Comparison of ENCODE assay signal across 27 cellular contexts in the genomic region with DNA sequence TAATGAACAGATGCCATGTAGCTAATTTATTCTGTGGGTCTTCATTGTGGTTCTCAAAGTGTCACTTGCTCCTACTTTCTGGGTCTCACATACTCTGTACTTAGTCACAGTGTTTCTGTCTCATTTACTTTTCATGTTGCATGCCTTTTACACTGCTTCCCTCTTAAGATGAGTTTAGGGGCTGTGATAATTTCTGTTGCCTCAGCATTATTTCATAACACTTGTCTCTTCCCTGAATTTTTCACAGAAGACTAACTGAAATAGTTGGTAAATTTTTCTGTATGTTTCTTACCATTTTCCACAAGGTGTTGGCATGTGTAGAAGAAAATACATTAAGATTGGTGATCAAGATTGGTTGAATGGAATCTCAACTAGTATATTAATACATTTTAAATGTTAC.
"Had no signal": no experiment of that assay in that cellular context is flagged by ENCODE, and none has a peak within 500 bp of the region (broad histone marks: within the 10 kb centered on the region; RNA-seq: fewer than 3 reads in every experiment).

No MANE protein-coding gene starts in this region.

- H3K27ac Mint-ChIP-seq: activated CD4-positive, alpha-beta T cell treated with anti-CD3 and anti-CD28 coated beads for 36 hours; activated naive CD8-positive, alpha-beta T cell; activated T-cell treated with anti-CD3 and anti-CD28 coated beads, Interleukin-2, amount 50 U/mL, for 24 hours; activated T-cell treated with anti-CD3 and anti-CD28 coated beads, Interleukin-2, amount 50 U/mL, for 72 hours had no signal

- H3K27me3 ChIP-seq: body of pancreas, esophagus muscularis mucosa, foreskin keratinocyte, gastrocnemius medialis had no signal

- ATAC-seq: activated CD4-positive, alpha-beta T cell treated with anti-CD3 and anti-CD28 coated beads for 36 hours; activated T-cell treated with anti-CD3 and anti-CD28 coated beads, Interleukin-2, amount 50 U/mL, for 72 hours; body of pancreas; effector memory CD8-positive, alpha-beta T cell; foreskin keratinocyte; gastrocnemius medialis had no signal

- H3K27ac ChIP-seq: body of pancreas, esophagus muscularis mucosa, foreskin keratinocyte, gastrocnemius medialis had no signal

- FAIRE-seq: colon had no signal

- H3K4me3 Mint-ChIP-seq: activated CD4-positive, alpha-beta T cell treated with anti-CD3 and anti-CD28 coated beads for 36 hours; activated naive CD8-positive, alpha-beta T cell; activated T-cell treated with anti-CD3 and anti-CD28 coated beads, Interleukin-2, amount 50 U/mL, for 24 hours; activated T-cell treated with anti-CD3 and anti-CD28 coated beads, Interleukin-2, amount 50 U/mL, for 72 hours; effector memory CD8-positive, alpha-beta T cell had no signal

- H3K27me3 Mint-ChIP-seq: activated CD4-positive, alpha-beta T cell treated with anti-CD3 and anti-CD28 coated beads for 36 hours; activated naive CD8-positive, alpha-beta T cell; activated T-cell treated with anti-CD3 and anti-CD28 coated beads, Interleukin-2, amount 50 U/mL, for 24 hours; effector memory CD8-positive, alpha-beta T cell had no signal

- H3K4me3 ChIP-seq: body of pancreas, esophagus muscularis mucosa, gastrocnemius medialis had no signal

- H3K9me3 Mint-ChIP-seq: activated T-cell treated with anti-CD3 and anti-CD28 coated beads, Interleukin-2, amount 50 U/mL, for 24 hours; activated T-cell treated with anti-CD3 and anti-CD28 coated beads, Interleukin-2, amount 50 U/mL, for 72 hours; effector memory CD8-positive, alpha-beta T cell had no signal

- H3K9me3 ChIP-seq: body of pancreas, esophagus muscularis mucosa, gastrocnemius medialis had no signal

- DNase-seq: activated CD4-positive, alpha-beta T cell treated with anti-CD3 and anti-CD28 coated beads for 36 hours; activated CD4-positive, alpha-beta T cell treated with anti-CD3 and anti-CD28 coated beads, Interleukin-2, amount 50 U/mL, for 1 hour; activated CD4-positive, alpha-beta T cell treated with anti-CD3 and anti-CD28 coated beads, Interleukin-2, amount 50 U/mL, for 48 hours; activated CD4-positive, CD25-positive, alpha-beta regulatory T cell; activated CD4-positive, CD25-positive, alpha-beta regulatory T cell treated with anti-CD3 and anti-CD28 coated beads, Interleukin-2, amount 50 U/mL, for 72 hours; activated CD8-positive, alpha-beta memory T cell treated with anti-CD3 and anti-CD28 coated beads, Interleukin-2, amount 50 U/mL, for 48 hours; activated gamma-delta T cell treated with Interleukin-2 at 50 U/mL for 16 hours; activated naive CD4-positive, alpha-beta T cell treated with anti-CD3 and anti-CD28 coated beads, Interleukin-2, amount 50 U/mL, for 16 hours; activated naive CD4-positive, alpha-beta T cell treated with Interleukin-2 at 50 U/mL for 16 hours; activated T-cell treated with anti-CD3 and anti-CD28 coated beads for 4 hours; activated T-cell treated with anti-CD3 and anti-CD28 coated beads, Interleukin-2, amount 50 U/mL, for 24 hours; activated T-cell treated with anti-CD3 and anti-CD28 coated beads, Interleukin-2, amount 50 U/mL, for 72 hours; amniotic stem cell; anterior cingulate cortex; body of pancreas; caudate nucleus; cortex of kidney; effector CD4-positive, alpha-beta T cell; effector memory CD8-positive, alpha-beta T cell; erythroblast; foreskin keratinocyte; gastrocnemius medialis; glutamatergic neuron; T-helper 2 cell had no signal
